Comparison of ENCODE assay signal across 27 cellular contexts in genomic region chr6:77979204-77979603, GRCh38.
"Had no signal": no experiment of that assay in that cellular context is flagged by ENCODE, and none has a peak within 500 bp of the region (broad histone marks: within the 10 kb centered on the region; RNA-seq: fewer than 3 reads in every experiment).

No MANE protein-coding gene starts in this region.

- DNase-seq: stimulated activated CD4-positive, alpha-beta T cell treated with anti-CD3 and anti-CD28 coated beads, Interleukin-2, amount 100 ng/mL, for 48 hours; stimulated activated CD4-positive, alpha-beta T cell treated with anti-CD3 and anti-CD28 coated beads, Interleukin-4, amount 100 ng/mL, for 1 hour; stimulated activated CD4-positive, alpha-beta T cell treated with anti-CD3 and anti-CD28 coated beads, Interleukin-4, amount 100 ng/mL, for 24 hours; stimulated activated CD4-positive, alpha-beta T cell treated with anti-CD3 and anti-CD28 coated beads, Interleukin-4, amount 100 ng/mL, for 4 hours; stimulated activated CD8-positive, alpha-beta memory T cell treated with anti-CD3 and anti-CD28 coated beads, Interleukin-4, amount 100 ng/mL, for 48 hours; stimulated activated naive B cell treated with anti-CD40 and anti-IgM and Interleukin-4, amounts not matched to agents 10 μg/mL and 1 μg/mL and 100 μg/mL, for 72 hours; stimulated activated naive CD4-positive, alpha-beta T cell; stimulated activated naive CD4-positive, alpha-beta T cell treated with Interleukin-2 at 50 U/mL for 16 hours; stimulated activated naive CD8-positive, alpha-beta T cell treated with anti-CD3 and anti-CD28 coated beads, Interleukin-15, amount 100 ng/mL, for 72 hours; stimulated activated naive CD8-positive, alpha-beta T cell treated with anti-CD3 and anti-CD28 coated beads, Interleukin-15, Interleukin-2, amounts not matched to agents 100 U/mL and 50 U/mL, for 24 hours; stomach; substantia nigra; testis; thyroid gland; tibial artery; transverse colon; trophoblast cell; upper lobe of left lung; upper lobe of right lung; uterus had no signal

- H3K9me3 ChIP-seq: testis, thyroid gland, upper lobe of left lung, uterus, vagina had no signal

- H3K4me3 ChIP-seq: stomach, suprapubic skin, testis, thoracic aorta, thyroid gland, tibial artery, tibial nerve, transverse colon, upper lobe of left lung, upper lobe of right lung, uterus, vagina had no signal

- FAIRE-seq: urothelium cell line had no signal

- H3K36me3 ChIP-seq: stomach, suprapubic skin, thoracic aorta, thyroid gland, tibial artery, tibial nerve, transverse colon, upper lobe of left lung, upper lobe of right lung, uterus, vagina had no signal

- H3K27me3 ChIP-seq: stomach, suprapubic skin, testis, thyroid gland, tibial artery, tibial nerve, transverse colon, upper lobe of left lung, upper lobe of right lung, uterus, vagina had no signal

- H3K27ac ChIP-seq: stomach, suprapubic skin, testis, thoracic aorta, thyroid gland, tibial artery, tibial nerve, transverse colon, upper lobe of left lung, upper lobe of right lung, uterus, vagina had no signal

- H3K4me1 ChIP-seq: stomach, suprapubic skin, testis, thyroid gland, tibial artery, tibial nerve, transverse colon, upper lobe of left lung, upper lobe of right lung, uterus, vagina had no signal

- ATAC-seq: stimulated activated effector memory CD8-positive, alpha-beta T cell treated with anti-CD3 and anti-CD28 coated beads, Interleukin-12 subunit alpha, Interleukin-12 subunit beta, amount 100 ng/mL, for 72 hours; stimulated activated memory B cell treated with anti-CD40 and anti-IgM and Interleukin-4, amounts not matched to agents 10 μg/mL and 1 μg/mL and 100 μg/mL, for 72 hours; stimulated activated naive B cell treated with anti-CD40 and anti-IgM and Interleukin-4, amounts not matched to agents 10 μg/mL and 1 μg/mL and 100 μg/mL, for 72 hours; stimulated activated naive CD8-positive, alpha-beta T cell treated with anti-CD3 and anti-CD28 coated beads, Interleukin-15, amount 100 ng/mL, for 72 hours; stimulated activated naive CD8-positive, alpha-beta T cell treated with anti-CD3 and anti-CD28 coated beads, Interleukin-15, Interleukin-2, amounts not matched to agents 100 U/mL and 50 U/mL, for 24 hours; upper lobe of right lung had no signal
